ENCODE assay signal across 19 cellular contexts in the genomic region with DNA sequence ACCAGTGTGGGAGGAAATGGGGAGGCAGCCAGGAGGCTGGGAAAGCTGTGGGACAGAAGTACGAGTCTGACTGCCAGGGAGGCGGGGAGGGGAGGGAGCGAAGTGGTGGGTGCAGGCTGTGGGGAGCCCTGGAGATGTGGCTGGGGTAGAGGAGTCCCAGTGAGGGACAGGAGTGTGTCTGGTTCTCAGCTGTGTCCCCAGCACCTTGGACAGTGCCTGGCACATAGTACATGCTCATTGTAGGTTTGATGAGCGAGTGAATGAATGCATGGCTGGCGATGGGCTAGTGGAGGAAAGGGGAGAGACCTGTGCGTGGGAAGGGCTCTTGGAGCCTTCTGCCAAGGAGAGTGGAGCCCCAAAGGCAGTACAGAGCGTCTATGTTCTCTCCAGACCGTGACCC.
DNase-seq lines count a peak whose midpoint lies in the region; ATAC-seq, FAIRE-seq and TF ChIP-seq lines count a peak whose summit lies in the region.
"Had no signal": no experiment of that assay in that cellular context is flagged by ENCODE, and none has a peak within 500 bp of the region (broad histone marks: within the 10 kb centered on the region; RNA-seq: fewer than 3 reads in every experiment).

No MANE protein-coding gene starts in this region.

- H3K27ac ChIP-seq in DND-41 (ENCODE audit: low read length) (no peak overlapping the region), cingulate gyrus (ENCODE audit: low read depth, low read length) (peak overlapping the region; percentile 23), small intestine (ENCODE audit: low read depth in 1 of 2, low read length in 1 of 2) (no peak overlapping the region), tibial nerve (peak overlapping the region in 1 of 4 donors; percentile 72)

- peak overlapping the region in 2 of 3 experiments; percentile 15 to 72 for H3K27ac Mint-ChIP-seq in nephron
- H3K27ac Mint-ChIP-seq in stimulated activated naive CD8-positive, alpha-beta T cell treated with anti-CD3 and anti-CD28 coated beads, Interleukin-15, amount 100 ng/mL, for 72 hours = no peak overlapping the region
- H3K27ac Mint-ChIP-seq: activated naive CD8-positive, alpha-beta T cell; CD8-positive, alpha-beta T cell; natural killer cell treated with Interleukin-12 subunit alpha and Interleukin-12 subunit beta and Interleukin-15 and Interleukin-18, amount 100 ng/mL, for 72 hours had no signal

- no peak for TF ChIP-seq POLR2A in tibial nerve (IDR thresholded peaks at IDR 0.05)

- H3K4me1 Mint-ChIP-seq in nephron = peaks cover 40% of the 10 kb centered on the region
- H3K4me1 Mint-ChIP-seq in stimulated activated naive CD8-positive, alpha-beta T cell treated with anti-CD3 and anti-CD28 coated beads, Interleukin-15, amount 100 ng/mL, for 72 hours = peaks cover 23% of the 10 kb centered on the region

- H4K20me1 ChIP-seq in DND-41 (ENCODE audit: insufficient read depth, low read length) = no peaks in the 10 kb centered on the region

- WGBS in small intestine, 3 donors = 76 to 85% (median 84%) methylated on average over 7 to 8 of the region's 8 CpGs
- WGBS in tibial nerve, 2 donors = 68 to 73% methylated on average over 7 of the region's 8 CpGs

- peaks cover 7% of the 10 kb centered on the region for H3K27me3 Mint-ChIP-seq in nephron (ENCODE audit: low read depth)
- H3K27me3 Mint-ChIP-seq in stimulated activated naive CD8-positive, alpha-beta T cell treated with anti-CD3 and anti-CD28 coated beads, Interleukin-15, amount 100 ng/mL, for 72 hours = no peaks in the 10 kb centered on the region
- H3K27me3 Mint-ChIP-seq: activated naive CD8-positive, alpha-beta T cell; natural killer cell treated with Interleukin-12 subunit alpha and Interleukin-12 subunit beta and Interleukin-15 and Interleukin-18, amount 100 ng/mL, for 72 hours had no signal

- no peak for TF ChIP-seq EP300 in tibial nerve (IDR thresholded peaks at IDR 0.05)

- H3K4me2 ChIP-seq in DND-41 (ENCODE audit: insufficient read depth, low read length) = no peak overlapping the region

- H3K36me3 ChIP-seq in DND-41 (ENCODE audit: insufficient read depth, low read length) (no peaks in the 10 kb centered on the region), small intestine (ENCODE audit: control insufficient read depth in 2 of 2, insufficient read depth in 2 of 2, low read length in 2 of 2) (no peaks in the 10 kb centered on the region), tibial nerve (no peaks in the 10 kb centered on the region)
- H3K36me3 ChIP-seq: breast epithelium had no signal

- H3K36me3 Mint-ChIP-seq in nephron (ENCODE audit: low read depth) = no peaks in the 10 kb centered on the region
- H3K36me3 Mint-ChIP-seq: activated naive CD8-positive, alpha-beta T cell; CD8-positive, alpha-beta T cell; natural killer cell treated with Interleukin-12 subunit alpha and Interleukin-12 subunit beta and Interleukin-15 and Interleukin-18, amount 100 ng/mL, for 72 hours had no signal

- H3K9me3 ChIP-seq in DND-41 (ENCODE audit: insufficient read depth, low read length, severe bottlenecking) = peaks cover 2% of the 10 kb centered on the region
- H3K9me3 ChIP-seq in small intestine (ENCODE audit: control insufficient read depth, low read depth) = no peaks in the 10 kb centered on the region
- peaks cover 0 to 6% (median 0%) of the 10 kb centered on the region in 4 donors for H3K9me3 ChIP-seq in tibial nerve

- no peak for FAIRE-seq in small intestine (lab: Jason Lieb, UNC)

- peaks cover 12% of the 10 kb centered on the region for H3K9me3 Mint-ChIP-seq in nephron
- H3K9me3 Mint-ChIP-seq in stimulated activated naive CD8-positive, alpha-beta T cell treated with anti-CD3 and anti-CD28 coated beads, Interleukin-15, amount 100 ng/mL, for 72 hours = no peaks in the 10 kb centered on the region
- H3K9me3 Mint-ChIP-seq: activated T-cell treated with anti-CD3 and anti-CD28 coated beads, Interleukin-2, amount 50 U/mL, for 4 hours; natural killer cell treated with Interleukin-12 subunit alpha and Interleukin-12 subunit beta and Interleukin-15 and Interleukin-18, amount 100 ng/mL, for 72 hours had no signal

- H3K27me3 ChIP-seq in DND-41 (ENCODE audit: insufficient read depth, low read length, poor library complexity) (no peaks in the 10 kb centered on the region), small intestine (ENCODE audit: control insufficient read depth in 2 of 2, insufficient read depth in 2 of 2, low read length in 2 of 2) (no peaks in the 10 kb centered on the region), tibial nerve (no peaks in the 10 kb centered on the region)
- H3K27me3 ChIP-seq: breast epithelium had no signal

- no peak overlapping the region for H3K4me3 Mint-ChIP-seq in nephron
- H3K4me3 Mint-ChIP-seq in stimulated activated naive CD8-positive, alpha-beta T cell treated with anti-CD3 and anti-CD28 coated beads, Interleukin-15, amount 100 ng/mL, for 72 hours = no peak overlapping the region
- H3K4me3 Mint-ChIP-seq: activated naive CD8-positive, alpha-beta T cell; activated T-cell treated with anti-CD3 and anti-CD28 coated beads, Interleukin-2, amount 50 U/mL, for 4 hours; CD8-positive, alpha-beta T cell; natural killer cell treated with Interleukin-12 subunit alpha and Interleukin-12 subunit beta and Interleukin-15 and Interleukin-18, amount 100 ng/mL, for 72 hours had no signal

- H3K4me3 ChIP-seq in DND-41 (ENCODE audit: low read depth in 1 of 2, low read length in 2 of 2) (no peak overlapping the region), small intestine (ENCODE audit: low read depth in 1 of 2, low read length in 2 of 2) (no peak overlapping the region), tibial nerve (no peak overlapping the region)
- H3K4me3 ChIP-seq: breast epithelium had no signal

- DNase-seq in DND-41 = peak; percentile 31
- no peak for DNase-seq in stimulated activated naive CD8-positive, alpha-beta T cell treated with anti-CD3 and anti-CD28 coated beads, Interleukin-15, amount 100 ng/mL, for 72 hours
- no peak for DNase-seq in small intestine
- DNase-seq in activated gamma-delta T cell (lab: John Stamatoyannopoulos, UW) = no peak
- no peak for DNase-seq in tibial nerve (ENCODE audit: low spot score in 2 of 2)
- DNase-seq: activated T-cell treated with anti-CD3 and anti-CD28 coated beads, Interleukin-2, amount 50 U/mL, for 4 hours; CD8-positive, alpha-beta T cell; DMS79; HCEC 1CT; NCI-H2081 treated with DMSO at 0.1 percent for 48 hours; NCI-H526; stimulated activated naive CD4-positive, alpha-beta T cell treated with Interleukin-2 at 50 U/mL for 16 hours had no signal

- H3K4me1 ChIP-seq in DND-41 (ENCODE audit: insufficient read depth, low read length) = no peaks in the 10 kb centered on the region
- no peaks in the 10 kb centered on the region for H3K4me1 ChIP-seq in small intestine (ENCODE audit: control insufficient read depth in 2 of 2, insufficient read depth in 1 of 2, low read depth in 1 of 2, low read length in 1 of 2)
- peaks cover 0 to 22% (median 5%) of the 10 kb centered on the region in 4 donors for H3K4me1 ChIP-seq in tibial nerve

- TF ChIP-seq CTCF in DND-41 (IDR thresholded peaks at IDR 0.05; ENCODE audit: borderline replicate concordance, extremely low read depth, low read length, poor library complexity, severe bottlenecking) (no peak), nephron (IDR thresholded peaks at IDR 0.05; ENCODE audit: unreplicated experiment in 3 of 3) (no peak), tibial nerve (IDR thresholded peaks at IDR 0.05) (no peak)

- H3K9ac ChIP-seq in DND-41 (ENCODE audit: low read depth, low read length) = no peak overlapping the region

- H3K79me2 ChIP-seq in DND-41 (ENCODE audit: insufficient read depth, low read length) = no peaks in the 10 kb centered on the region

- H2AFZ ChIP-seq in DND-41 (ENCODE audit: low read depth, low read length) = no peak overlapping the region

- ATAC-seq in DND-41 (ENCODE audit: insufficient read depth, low read depth) = peak; percentile 52; the same call in 2 of the 3 replicates
- ATAC-seq in stimulated activated naive CD8-positive, alpha-beta T cell treated with anti-CD3 and anti-CD28 coated beads, Interleukin-15, amount 100 ng/mL, for 72 hours = no peak
- ATAC-seq: activated T-cell treated with anti-CD3 and anti-CD28 coated beads, Interleukin-2, amount 50 U/mL, for 4 hours; CD8-positive, alpha-beta T cell; esophagus mucosa; natural killer cell treated with Interleukin-12 subunit alpha and Interleukin-12 subunit beta and Interleukin-15 and Interleukin-18, amount 100 ng/mL, for 72 hours had no signal

TF ChIP-seq in PFSK-1, 5 proteins besides CTCF, POLR2A, EP300 and RAD21:
- TF ChIP-seq POLR2AphosphoS5 (IDR thresholded peaks at IDR 0.05; ENCODE audit: low read depth, low read length) = no peak
- TF ChIP-seq, protein P1, sequence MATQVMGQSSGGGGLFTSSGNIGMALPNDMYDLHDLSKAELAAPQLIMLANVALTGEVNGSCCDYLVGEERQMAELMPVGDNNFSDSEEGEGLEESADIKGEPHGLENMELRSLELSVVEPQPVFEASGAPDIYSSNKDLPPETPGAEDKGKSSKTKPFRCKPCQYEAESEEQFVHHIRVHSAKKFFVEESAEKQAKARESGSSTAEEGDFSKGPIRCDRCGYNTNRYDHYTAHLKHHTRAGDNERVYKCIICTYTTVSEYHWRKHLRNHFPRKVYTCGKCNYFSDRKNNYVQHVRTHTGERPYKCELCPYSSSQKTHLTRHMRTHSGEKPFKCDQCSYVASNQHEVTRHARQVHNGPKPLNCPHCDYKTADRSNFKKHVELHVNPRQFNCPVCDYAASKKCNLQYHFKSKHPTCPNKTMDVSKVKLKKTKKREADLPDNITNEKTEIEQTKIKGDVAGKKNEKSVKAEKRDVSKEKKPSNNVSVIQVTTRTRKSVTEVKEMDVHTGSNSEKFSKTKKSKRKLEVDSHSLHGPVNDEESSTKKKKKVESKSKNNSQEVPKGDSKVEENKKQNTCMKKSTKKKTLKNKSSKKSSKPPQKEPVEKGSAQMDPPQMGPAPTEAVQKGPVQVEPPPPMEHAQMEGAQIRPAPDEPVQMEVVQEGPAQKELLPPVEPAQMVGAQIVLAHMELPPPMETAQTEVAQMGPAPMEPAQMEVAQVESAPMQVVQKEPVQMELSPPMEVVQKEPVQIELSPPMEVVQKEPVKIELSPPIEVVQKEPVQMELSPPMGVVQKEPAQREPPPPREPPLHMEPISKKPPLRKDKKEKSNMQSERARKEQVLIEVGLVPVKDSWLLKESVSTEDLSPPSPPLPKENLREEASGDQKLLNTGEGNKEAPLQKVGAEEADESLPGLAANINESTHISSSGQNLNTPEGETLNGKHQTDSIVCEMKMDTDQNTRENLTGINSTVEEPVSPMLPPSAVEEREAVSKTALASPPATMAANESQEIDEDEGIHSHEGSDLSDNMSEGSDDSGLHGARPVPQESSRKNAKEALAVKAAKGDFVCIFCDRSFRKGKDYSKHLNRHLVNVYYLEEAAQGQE (IDR thresholded peaks at IDR 0.05; ENCODE audit: insufficient read depth in 1 of 2, low read depth in 2 of 2, low read length in 2 of 2) = peak; percentile 92 to 95

Comparison
In these comparisons a context has a peak if more than half of its experiments do, and no peak if none do; other contexts are left out.
1. H3K27ac Mint-ChIP-seq: peak in nephron (2 of 3); none in stimulated activated naive CD8-positive, alpha-beta T cell treated with anti-CD3 and anti-CD28 coated beads, Interleukin-15, amount 100 ng/mL, for 72 hours (0 of 2).